30 cellular contexts compared by ENCODE assay signal in the genomic region with DNA sequence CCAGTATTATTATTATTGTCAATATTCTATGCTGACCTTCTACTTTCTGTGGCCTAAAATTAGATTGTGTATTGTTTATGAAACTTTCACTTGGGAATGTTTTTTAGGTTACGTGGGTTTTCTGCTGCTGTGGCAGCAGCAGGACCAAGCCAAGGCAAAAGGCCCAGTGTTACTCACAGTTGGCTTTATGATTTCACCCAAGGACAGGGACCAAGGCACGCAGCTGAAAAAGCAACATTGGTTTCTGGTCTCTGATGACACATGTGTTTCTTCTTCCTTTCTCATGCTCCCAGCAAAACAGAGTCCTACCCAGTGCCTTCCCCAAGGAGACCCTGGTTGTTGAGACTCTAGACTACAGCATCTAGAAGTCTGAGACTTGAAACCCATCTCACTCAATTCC.
DNase-seq lines count a peak whose midpoint lies in the region; ATAC-seq, FAIRE-seq and TF ChIP-seq lines count a peak whose summit lies in the region.
"Had no signal": no experiment of that assay in that cellular context is flagged by ENCODE, and none has a peak within 500 bp of the region (broad histone marks: within the 10 kb centered on the region; RNA-seq: fewer than 3 reads in every experiment).

No MANE protein-coding gene starts in this region.

- peaks cover 14% of the 10 kb centered on the region for H3K4me1 Mint-ChIP-seq in CD14-positive monocyte
- no peaks in the 10 kb centered on the region for H3K4me1 Mint-ChIP-seq in stimulated activated effector memory CD8-positive, alpha-beta T cell treated with anti-CD3 and anti-CD28 coated beads, Interleukin-12 subunit alpha, Interleukin-12 subunit beta, amount 100 ng/mL, for 72 hours
- H3K4me1 Mint-ChIP-seq: activated naive CD8-positive, alpha-beta T cell treated with anti-CD3 and anti-CD28 coated beads, Interleukin-2, amount 50 U/mL, for 24 hours; naive thymus-derived CD8-positive, alpha-beta T cell had no signal

- H3K4me1 ChIP-seq in osteoblast (ENCODE audit: insufficient read depth, low read length) = peaks cover 46% of the 10 kb centered on the region
- H3K4me1 ChIP-seq: breast epithelium, prostate gland, sigmoid colon, upper lobe of left lung had no signal

- H3K27me3 ChIP-seq in osteoblast (ENCODE audit: insufficient read depth, low read length) = no peaks in the 10 kb centered on the region
- H3K27me3 ChIP-seq: breast epithelium, heart left ventricle, upper lobe of left lung had no signal

- H3K36me3 Mint-ChIP-seq in CD14-positive monocyte = no peaks in the 10 kb centered on the region
- H3K36me3 Mint-ChIP-seq in stimulated activated effector memory CD8-positive, alpha-beta T cell treated with anti-CD3 and anti-CD28 coated beads, Interleukin-12 subunit alpha, Interleukin-12 subunit beta, amount 100 ng/mL, for 72 hours = no peaks in the 10 kb centered on the region
- H3K36me3 Mint-ChIP-seq: activated CD4-positive, alpha-beta memory T cell treated with anti-CD3 and anti-CD28 coated beads for 36 hours; naive thymus-derived CD8-positive, alpha-beta T cell had no signal

- H3K36me3 ChIP-seq in osteoblast (ENCODE audit: insufficient read depth, low read length) = no peaks in the 10 kb centered on the region
- H3K36me3 ChIP-seq: breast epithelium, heart left ventricle, prostate gland, sigmoid colon, upper lobe of left lung had no signal

- TF ChIP-seq CTCF in osteoblast (IDR thresholded peaks at IDR 0.05; ENCODE audit: extremely low read depth, low read depth, low read length) (no peak), CD14-positive monocyte (IDR thresholded peaks at IDR 0.05) (no peak)

- intact Hi-C loops in CD14-positive monocyte (cut with micrococcal nuclease) = no loop called here

- peak overlapping the region; percentile 70 for H3K27ac ChIP-seq in osteoblast (ENCODE audit: low read depth, low read length)
- H3K27ac ChIP-seq: breast epithelium, PC-9, prostate gland, sigmoid colon, upper lobe of left lung had no signal

- H4K20me1 ChIP-seq in osteoblast (ENCODE audit: insufficient read depth, low read length) = no peaks in the 10 kb centered on the region

- H3K4me2 ChIP-seq in osteoblast (ENCODE audit: insufficient read depth, low read length) = no peak overlapping the region
- H3K4me2 ChIP-seq: PC-9 had no signal

- H3K27ac Mint-ChIP-seq in CD14-positive monocyte = peak overlapping the region in 1 of 7 donors; percentile 42
- no peak overlapping the region for H3K27ac Mint-ChIP-seq in stimulated activated effector memory CD8-positive, alpha-beta T cell treated with anti-CD3 and anti-CD28 coated beads, Interleukin-12 subunit alpha, Interleukin-12 subunit beta, amount 100 ng/mL, for 72 hours
- H3K27ac Mint-ChIP-seq: activated CD4-positive, alpha-beta memory T cell treated with anti-CD3 and anti-CD28 coated beads for 36 hours; activated naive CD8-positive, alpha-beta T cell treated with anti-CD3 and anti-CD28 coated beads, Interleukin-2, amount 50 U/mL, for 24 hours; naive thymus-derived CD8-positive, alpha-beta T cell had no signal

- no peak overlapping the region for H3K4me3 ChIP-seq in osteoblast (ENCODE audit: insufficient read depth, low read length)
- H3K4me3 ChIP-seq: breast epithelium, heart left ventricle, PC-9, prostate gland, sigmoid colon, upper lobe of left lung had no signal

- ATAC-seq in stimulated activated effector memory CD8-positive, alpha-beta T cell treated with anti-CD3 and anti-CD28 coated beads, Interleukin-12 subunit alpha, Interleukin-12 subunit beta, amount 100 ng/mL, for 72 hours = no peak
- ATAC-seq: activated naive CD8-positive, alpha-beta T cell treated with anti-CD3 and anti-CD28 coated beads, Interleukin-2, amount 50 U/mL, for 24 hours; heart left ventricle; naive thymus-derived CD8-positive, alpha-beta T cell had no signal

- no peaks in the 10 kb centered on the region for H3K9me3 ChIP-seq in osteoblast (ENCODE audit: low read depth, low read length)
- H3K9me3 ChIP-seq: breast epithelium, heart left ventricle, prostate gland, sigmoid colon, upper lobe of left lung had no signal

- peaks cover 1 to 8% (median 5%) of the 10 kb centered on the region in 3 donors for H3K27me3 Mint-ChIP-seq in CD14-positive monocyte (ENCODE audit: low read depth in 3 of 3)

- peak; percentile 41 for DNase-seq in AG08396 (ENCODE audit: low spot score)
- DNase-seq in LHCN-M2 (ENCODE audit: low read depth) = peak; percentile 84
- DNase-seq in dedifferentiated amniotic fluid mesenchymal stem cell (ENCODE audit: extremely low spot score) = peak; percentile 41
- DNase-seq in osteoblast (ENCODE audit: insufficient read length, low spot score, missing footprints) = no peak
- no peak for DNase-seq in CD14-positive monocyte (ENCODE audit: low spot score)
- no peak for DNase-seq in DMS53 treated with DMSO at 0.1 percent for 48 hours (lab: John Stamatoyannopoulos, UW; ENCODE audit: unreplicated experiment)
- no peak for DNase-seq in stimulated activated effector memory CD8-positive, alpha-beta T cell treated with anti-CD3 and anti-CD28 coated beads, Interleukin-12 subunit alpha, Interleukin-12 subunit beta, amount 100 ng/mL, for 72 hours (ENCODE audit: low spot score in 2 of 2)
- DNase-seq in GM12891 (ENCODE audit: insufficient read length, low spot score) = no peak
- DNase-seq: activated CD4-positive, alpha-beta memory T cell treated with anti-CD3 and anti-CD28 coated beads for 36 hours; activated CD4-positive, CD25-positive, alpha-beta regulatory T cell treated with anti-CD3 and anti-CD28 coated beads, Interleukin-2, amount 50 U/mL, for 72 hours; activated naive CD4-positive, alpha-beta T cell; activated naive CD8-positive, alpha-beta T cell treated with anti-CD3 and anti-CD28 coated beads, Interleukin-2, amount 50 U/mL, for 24 hours; heart left ventricle; naive thymus-derived CD8-positive, alpha-beta T cell; NCI-H1105 treated with DMSO at 0.1 percent for 48 hours; NCI-H2081; NCI-H226; NCI-H526 treated with DMSO at 0.1 percent for 48 hours; NK-92 treated with Interleukin-12 subunit alpha and Interleukin-12 subunit beta, amount 100 ng/mL, for 24 hours; PC-9; SHP77; sigmoid colon; stimulated activated CD4-positive, alpha-beta T cell treated with anti-CD3 and anti-CD28 coated beads, Interleukin-15, amount 100 ng/mL, for 24 hours; stimulated activated CD4-positive, alpha-beta T cell treated with anti-CD3 and anti-CD28 coated beads, Interleukin-4, amount 100 ng/mL, for 4 hours; T-helper 2 cell; upper lobe of left lung had no signal

- FAIRE-seq in GM12891 (lab: Jason Lieb, UNC) = no peak
- FAIRE-seq: endothelial cell of umbilical vein, H54 had no signal

- H2AFZ ChIP-seq in osteoblast (ENCODE audit: low read length) = peak overlapping the region; percentile 49
- H2AFZ ChIP-seq: PC-9 had no signal

- peaks cover 0 to 5% (median 1%) of the 10 kb centered on the region in 7 donors for H3K9me3 Mint-ChIP-seq in CD14-positive monocyte
- H3K9me3 Mint-ChIP-seq in stimulated activated effector memory CD8-positive, alpha-beta T cell treated with anti-CD3 and anti-CD28 coated beads, Interleukin-12 subunit alpha, Interleukin-12 subunit beta, amount 100 ng/mL, for 72 hours = no peaks in the 10 kb centered on the region
- H3K9me3 Mint-ChIP-seq: activated CD4-positive, alpha-beta memory T cell treated with anti-CD3 and anti-CD28 coated beads for 36 hours; activated naive CD8-positive, alpha-beta T cell treated with anti-CD3 and anti-CD28 coated beads, Interleukin-2, amount 50 U/mL, for 24 hours; naive thymus-derived CD8-positive, alpha-beta T cell had no signal

- no peak for TF ChIP-seq POLR2A in GM12891 (IDR thresholded peaks at IDR 0.05; ENCODE audit: low read depth, low read length)

- no peaks in the 10 kb centered on the region for H3K79me2 ChIP-seq in osteoblast (ENCODE audit: insufficient read depth, low read length)

- no peak overlapping the region for H3K4me3 Mint-ChIP-seq in CD14-positive monocyte
- no peak overlapping the region for H3K4me3 Mint-ChIP-seq in stimulated activated effector memory CD8-positive, alpha-beta T cell treated with anti-CD3 and anti-CD28 coated beads, Interleukin-12 subunit alpha, Interleukin-12 subunit beta, amount 100 ng/mL, for 72 hours
- H3K4me3 Mint-ChIP-seq: activated CD4-positive, alpha-beta memory T cell treated with anti-CD3 and anti-CD28 coated beads for 36 hours; activated naive CD8-positive, alpha-beta T cell treated with anti-CD3 and anti-CD28 coated beads, Interleukin-2, amount 50 U/mL, for 24 hours; naive thymus-derived CD8-positive, alpha-beta T cell had no signal

TF ChIP-seq in GM12891, 5 proteins besides CTCF, POLR2A, EP300 and RAD21:
- TF ChIP-seq TAF1 (IDR thresholded peaks at IDR 0.05; ENCODE audit: low read depth, low read length) (no peak), PAX5 (IDR thresholded peaks at IDR 0.05; ENCODE audit: insufficient read depth, low read length, severe bottlenecking) (no peak), POLR2AphosphoS5 (IDR thresholded peaks at IDR 0.05; ENCODE audit: low read depth, low read length) (no peak)
TF ChIP-seq in GM12891: peak in this region for 0.

Comparison
In these comparisons a context has a peak if more than half of its experiments do, and no peak if none do; other contexts are left out.
1. DNase-seq: peak in AG08396 (single experiment), LHCN-M2 (single experiment) and dedifferentiated amniotic fluid mesenchymal stem cell (single experiment); none in osteoblast (single experiment), CD14-positive monocyte (single experiment), DMS53 treated with DMSO at 0.1 percent for 48 hours (single experiment), stimulated activated effector memory CD8-positive, alpha-beta T cell treated with anti-CD3 and anti-CD28 coated beads, Interleukin-12 subunit alpha, Interleukin-12 subunit beta, amount 100 ng/mL, for 72 hours (0 of 2) and GM12891 (single experiment).